ENCODE assay signal across 8 cellular contexts in genomic region chr1:14828665-14829064, GRCh38.
"Had no signal": no experiment of that assay in that cellular context is flagged by ENCODE, and none has a peak within 500 bp of the region (broad histone marks: within the 10 kb centered on the region; RNA-seq: fewer than 3 reads in every experiment).

No MANE protein-coding gene starts in this region.

- H2AFZ ChIP-seq: GM23248 had no signal

- H3K9ac ChIP-seq: GM23248, KMS-11 had no signal

- H3K4me1 ChIP-seq: HAP-1 had no signal

- H3K4me3 Mint-ChIP-seq: HFFc6 had no signal

- H3K27ac ChIP-seq: GM23248, KMS-11 had no signal

- H3K27ac Mint-ChIP-seq: HFFc6 had no signal

- H3K4me2 ChIP-seq: KMS-11 had no signal

- DNase-seq: GM23248, GOT3, H7, HFFc6, IMR-90, KBM-7 had no signal

- H3K9me3 ChIP-seq: HAP-1 had no signal

- H3K36me3 ChIP-seq: HAP-1 had no signal

- H3K4me3 ChIP-seq: GM23248, HAP-1 had no signal
